In genomic region chr4:2793920-2794706, GRCh38 we compare ENCODE assay signal across 8 cellular contexts. TPM values are rescaled to one million over a fixed set of nuclear protein-coding genes. Genes with fewer than 3 reads are reported as not detected.
DNase-seq lines count a peak whose midpoint lies in the region; ATAC-seq and TF ChIP-seq lines count a peak whose summit lies in the region.

No MANE protein-coding gene starts in this region.

- TF ChIP-seq POLR2A in Peyer's patch (IDR thresholded peaks at IDR 0.05), result no peak

- TF ChIP-seq CTCF in Peyer's patch (IDR thresholded peaks at IDR 0.05), result no peak
- TF ChIP-seq CTCF in colonic mucosa (IDR thresholded peaks at IDR 0.05), result no peak

- H3K27me3 ChIP-seq in GM23248 (replicated peaks; ENCODE audit: insufficient read depth), result no peaks in the 10 kb centered on the region
- no peaks in the 10 kb centered on the region for H3K27me3 ChIP-seq in Peyer's patch
- no peaks in the 10 kb centered on the region for H3K27me3 ChIP-seq in colonic mucosa
- no peaks in the 10 kb centered on the region for H3K27me3 ChIP-seq in aorta (ENCODE audit: control insufficient read depth in 1 of 2, insufficient read depth in 2 of 2, low read length in 1 of 2)

- ATAC-seq in aorta (ENCODE audit: low FRiP score), result no peak
- no peak for ATAC-seq in HG02938 (IDR thresholded peaks at IDR 0.05; ENCODE audit: unreplicated experiment)
- ATAC-seq in HG02642 (IDR thresholded peaks at IDR 0.05; ENCODE audit: poor library complexity, unreplicated experiment), result no peak

- WGBS in GM23248 (ENCODE audit: low coverage in 1 of 2, low lambda C conversion rate in 2 of 2, missing lambda C conversion rate in 2 of 2), 2 experiments, result 13 to 16% methylated on average over 14 of the region's 14 CpGs
- WGBS in mesodermal cell (ENCODE audit: insufficient coverage in 2 of 2), 2 experiments, result 84 to 85% methylated on average over 6 to 11 of the region's 14 CpGs
- WGBS in aorta, 2 donors, result 63 to 72% methylated on average over 14 of the region's 14 CpGs

- H3K27ac ChIP-seq in GM23248 (peak overlapping the region; percentile 87), Peyer's patch (peak overlapping the region; percentile 72 to 83 (median 74)), colonic mucosa (peak overlapping the region; percentile 83), mesodermal cell (ENCODE audit: low read depth, low read length, severe bottlenecking) (peak overlapping the region; percentile 45), aorta (ENCODE audit: low read depth in 1 of 2, low read length in 2 of 2) (no peak overlapping the region)

- H3K4me2 ChIP-seq in GM23248 (ENCODE audit: unreplicated experiment), result peak overlapping the region; percentile 89

- H3K4me3 ChIP-seq in GM23248 (peak overlapping the region; percentile 76), Peyer's patch (peak overlapping the region; percentile 63 to 90 (median 73)), colonic mucosa (peak overlapping the region; percentile 78), mesodermal cell (ENCODE audit: extremely low read depth, insufficient read depth, low read length, poor library complexity, severe bottlenecking) (peak overlapping the region; percentile 57), aorta (ENCODE audit: low read length in 2 of 2) (no peak overlapping the region)

- no peaks in the 10 kb centered on the region for H4K20me1 ChIP-seq in GM23248 (ENCODE audit: insufficient read depth)

- no peaks in the 10 kb centered on the region for H3K9me2 ChIP-seq in GM23248 (ENCODE audit: insufficient read depth)

- H3K36me3 ChIP-seq in GM23248 (ENCODE audit: low read depth) (no peaks in the 10 kb centered on the region), Peyer's patch (no peaks in the 10 kb centered on the region), colonic mucosa (no peaks in the 10 kb centered on the region), mesodermal cell (ENCODE audit: control insufficient read depth, insufficient read depth, low read length) (no peaks in the 10 kb centered on the region), aorta (ENCODE audit: control insufficient read depth in 1 of 2, insufficient read depth in 2 of 2, low read length in 1 of 2) (no peaks in the 10 kb centered on the region)

- H3K4me1 ChIP-seq in GM23248 (ENCODE audit: insufficient read depth) (peaks cover 30% of the 10 kb centered on the region), Peyer's patch (peaks cover 12 to 67% (median 38%) of the 10 kb centered on the region in 4 donors), colonic mucosa (peaks cover 40% of the 10 kb centered on the region), mesodermal cell (ENCODE audit: control insufficient read depth, insufficient read depth, low read length, poor library complexity, severe bottlenecking) (peaks cover 31% of the 10 kb centered on the region), aorta (ENCODE audit: control insufficient read depth in 1 of 2, insufficient read depth in 2 of 2, low read length in 2 of 2) (no peaks in the 10 kb centered on the region)

- peaks cover 41% of the 10 kb centered on the region for H3K79me2 ChIP-seq in GM23248 (ENCODE audit: insufficient read depth)

- in situ Hi-C loops in GM23248 (cut with MboI), result no loop called here

- H2AFZ ChIP-seq in GM23248, result peak overlapping the region; percentile 59

- peak overlapping the region; percentile 80 for H3K9ac ChIP-seq in GM23248
- H3K9ac ChIP-seq in colonic mucosa (ENCODE audit: low read depth in 2 of 2, low read length in 2 of 2), result peak overlapping the region; percentile 80 to 84

- 0 out of 2 replicates have a peak, but pooled peaks cover 3% of the 10 kb centered on the region for H3F3A ChIP-seq in GM23248 (ENCODE audit: insufficient read depth)

- intact Hi-C loops in colonic mucosa (cut with DNase I), result no loop called here
- intact Hi-C loops in aorta (cut with DNase I), result loop anchor here in 1 of 2 donors (5.0 kb wide), 1 partner anchor 48 kb away; the partner anchor contains the start of gene ADD1

- H3K9me3 ChIP-seq in GM23248 (ENCODE audit: low read depth) (no peaks in the 10 kb centered on the region), Peyer's patch (no peaks in the 10 kb centered on the region), colonic mucosa (no peaks in the 10 kb centered on the region), mesodermal cell (ENCODE audit: control insufficient read depth, low read length) (no peaks in the 10 kb centered on the region), aorta (ENCODE audit: control insufficient read depth, low read length) (no peaks in the 10 kb centered on the region)

- peak; percentile 73 for DNase-seq in GM23248
- DNase-seq in Peyer's patch, result peak in 2 of 3 donors; percentile 63 to 69
- peak; percentile 69 for DNase-seq in colonic mucosa
- peak; percentile 66 to 75 for DNase-seq in aorta
- DNase-seq in kidney glomerular epithelial cell (lab: John Stamatoyannopoulos, UW), result no peak

RNA-seq across cellular contexts. Expression of gene SH3BP2, which starts 1.2 kb away (rescaled TPM):
- 31.2 and 46.3 TPM in 2 replicates for total RNA-seq in GM23248 (2014; rRNA removed; shearing (Covaris generic))
- polyA plus RNA-seq in GM23248 (2016; fragmentation: Nextera tagmentation; extraction: Ambion mirVana), result 19.1 and 20.9 TPM in 2 replicates
- 100 to 1,000 TPM in 2 of 4 donors, 10 to 100 TPM in 2; 54.8 to 208 (median 102) TPM for total RNA-seq in Peyer's patch
- 10 to 100 TPM; 62.2 to 70.8 TPM for total RNA-seq in colonic mucosa
- polyA plus RNA-seq in mesodermal cell (2013, experiment 1 of 2), result 26.8 TPM
- polyA plus RNA-seq in mesodermal cell (2013, experiment 2 of 2), result 19.3 TPM
- total RNA-seq in aorta, result 10 to 100 TPM; 47.8 to 75.4 TPM
- polyA plus RNA-seq in aorta, result 10 to 100 TPM in 1 of 2 donors, 1 to 10 TPM in 1; 6.2 to 13.8 TPM

RNA-seq across cellular contexts. Expression of gene TNIP2, which starts 38.0 kb away (rescaled TPM):
- total RNA-seq in GM23248 (2014; rRNA removed; shearing (Covaris generic)), result 55.2 and 64.6 TPM in 2 replicates
- 40.6 and 41.0 TPM in 2 replicates for polyA plus RNA-seq in GM23248 (2016; fragmentation: Nextera tagmentation; extraction: Ambion mirVana)
- 100 to 1,000 TPM; 135 to 255 (median 145) TPM for total RNA-seq in Peyer's patch
- 10 to 100 TPM; 43.6 to 61.3 TPM for total RNA-seq in colonic mucosa
- polyA plus RNA-seq in mesodermal cell (2013, experiment 1 of 2), result 37.3 TPM
- polyA plus RNA-seq in mesodermal cell (2013, experiment 2 of 2), result 34.3 TPM
- total RNA-seq in aorta, result 10 to 100 TPM; 37.4 to 39.4 TPM
- polyA plus RNA-seq in aorta, result 10 to 100 TPM; 37.2 to 43.8 TPM

RNA-seq across cellular contexts. Expression of gene ADD1, which starts 49.5 kb away (rescaled TPM):
- total RNA-seq in GM23248 (2014; rRNA removed; shearing (Covaris generic)), result 188 and 219 TPM in 2 replicates
- polyA plus RNA-seq in GM23248 (2016; fragmentation: Nextera tagmentation; extraction: Ambion mirVana) (175 and 181 TPM in 2 replicates), aorta (100 to 1,000 TPM in 1 of 2 donors, 10 to 100 TPM in 1; 98.3 to 263 TPM)
- total RNA-seq in Peyer's patch (100 to 1,000 TPM; 290 to 470 (median 372) TPM), colonic mucosa (100 to 1,000 TPM; 223 to 233 TPM), aorta (100 to 1,000 TPM; 305 to 351 TPM)
- 224 TPM for polyA plus RNA-seq in mesodermal cell (2013, experiment 1 of 2)
- 206 TPM for polyA plus RNA-seq in mesodermal cell (2013, experiment 2 of 2)

Comparison
In these comparisons a context has a peak if more than half of its experiments do, and no peak if none do; other contexts are left out.
1. H3K27ac ChIP-seq: peak in GM23248 (single experiment), Peyer's patch (4 of 4), colonic mucosa (single experiment) and mesodermal cell (single experiment); none in aorta (0 of 2).
2. H3K4me3 ChIP-seq: peak in GM23248 (single experiment), Peyer's patch (4 of 4), colonic mucosa (single experiment) and mesodermal cell (single experiment); none in aorta (0 of 2).